In the genomic region with DNA sequence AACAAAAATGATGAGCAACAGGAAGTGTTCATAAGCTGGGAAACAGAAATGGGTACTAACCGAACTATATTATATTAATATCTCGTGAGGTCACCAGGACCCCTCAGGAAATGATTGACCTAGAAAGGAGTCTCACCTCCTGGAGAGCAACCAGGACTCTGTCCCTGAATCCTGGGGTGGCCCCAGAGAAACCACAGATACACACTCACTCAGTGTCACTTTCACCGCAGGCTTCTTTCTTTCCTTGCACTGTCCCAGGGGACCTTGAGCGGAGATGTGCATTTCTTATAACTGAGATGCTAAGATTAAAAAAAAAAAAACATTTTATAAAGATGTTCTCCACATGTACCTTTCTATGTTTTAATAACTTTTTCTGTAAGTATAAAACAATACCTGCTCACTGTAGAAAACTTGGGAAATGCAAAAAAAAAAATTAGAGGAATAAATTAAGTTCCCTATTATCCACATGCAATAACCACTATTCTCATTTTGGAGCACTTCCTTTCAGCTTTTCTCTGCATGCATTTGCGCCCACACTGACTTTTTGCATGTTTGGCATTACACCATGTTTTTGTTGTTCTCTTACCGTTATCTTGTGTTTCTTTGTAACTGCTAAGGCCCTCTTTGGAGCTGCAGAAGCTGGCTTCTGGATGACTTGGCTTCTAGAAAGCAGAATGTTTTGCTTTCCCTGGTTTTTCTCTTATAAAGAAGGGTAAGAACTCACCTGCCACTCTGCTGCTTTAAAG, we compare ENCODE assay signal across 14 cellular contexts.
DNase-seq lines count a peak whose midpoint lies in the region; ATAC-seq and TF ChIP-seq lines count a peak whose summit lies in the region.
"Had no signal": no experiment of that assay in that cellular context is flagged by ENCODE, and none has a peak within 500 bp of the region (broad histone marks: within the 10 kb centered on the region; RNA-seq: fewer than 3 reads in every experiment).

No MANE protein-coding gene starts in this region.

- ATAC-seq in HG03159 (IDR thresholded peaks at IDR 0.05; ENCODE audit: unreplicated experiment): peak; percentile 76
- ATAC-seq: effector memory CD8-positive, alpha-beta T cell; naive thymus-derived CD8-positive, alpha-beta T cell had no signal

- no peak overlapping the region for H3K4me3 ChIP-seq in GM12865 (ENCODE audit: low read depth, low read length)
- H3K4me3 ChIP-seq: thoracic aorta had no signal

- TF ChIP-seq CTCF in GM12865 (IDR thresholded peaks at IDR 0.05; ENCODE audit: insufficient read depth, low read depth, low read length, missing control alignments) (no peak), GM20000 (IDR thresholded peaks at IDR 0.05; ENCODE audit: extremely low read depth, missing control alignments) (no peak)

- DNase-seq in GM12865 (ENCODE audit: low read depth) (peak; percentile 61), GM20000 (ENCODE audit: low spot score) (peak; percentile 52), hepatic stellate cell (ENCODE audit: low spot score) (peak; percentile 21), NCI-H2081 (lab: John Stamatoyannopoulos, UW) (no peak), LoVo (ENCODE audit: low spot score) (no peak), RKO (ENCODE audit: low spot score) (no peak)
- DNase-seq in activated CD4-positive, alpha-beta T cell treated with anti-CD3 and anti-CD28 coated beads, Interleukin-2, amount 50 U/mL, for 48 hours: no peak
- DNase-seq: activated CD4-positive, CD25-positive, alpha-beta regulatory T cell; activated naive CD4-positive, alpha-beta T cell treated with anti-CD3 and anti-CD28 coated beads, Interleukin-2, amount 50 U/mL, for 16 hours; effector memory CD8-positive, alpha-beta T cell; naive thymus-derived CD8-positive, alpha-beta T cell; stimulated activated CD4-positive, alpha-beta T cell treated with anti-CD3 and anti-CD28 coated beads, Interleukin-2, amount 100 ng/mL, for 48 hours had no signal

Comparison
In these comparisons a context has a peak if more than half of its experiments do, and no peak if none do; other contexts are left out.
1. DNase-seq: peak in GM12865 (single experiment), GM20000 (single experiment) and hepatic stellate cell (single experiment); none in NCI-H2081 (0 of 2), LoVo (single experiment), activated CD4-positive, alpha-beta T cell treated with anti-CD3 and anti-CD28 coated beads, Interleukin-2, amount 50 U/mL, for 48 hours (0 of 2) and RKO (single experiment).